In the genomic region with DNA sequence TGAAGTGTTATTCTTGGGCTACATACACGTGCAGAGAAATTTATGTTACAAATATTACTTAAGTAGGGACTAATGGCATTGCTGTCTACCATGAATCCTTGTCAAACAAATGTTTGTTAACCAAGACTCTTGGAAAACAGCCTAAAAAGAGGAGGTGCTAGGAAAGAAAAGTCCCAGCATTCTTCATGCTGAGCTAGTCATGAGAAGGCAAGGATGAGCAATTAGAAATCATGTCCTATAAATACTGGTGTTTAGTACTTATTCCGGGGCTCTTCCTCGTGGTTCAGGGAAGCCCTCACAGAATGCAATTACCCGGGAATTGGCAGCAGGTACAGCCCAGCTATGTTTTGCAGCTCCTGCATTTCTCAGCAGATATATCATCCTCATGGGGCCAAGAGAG, we compare ENCODE assay signal across 17 cellular contexts.
"Had no signal": no experiment of that assay in that cellular context is flagged by ENCODE, and none has a peak within 500 bp of the region (broad histone marks: within the 10 kb centered on the region; RNA-seq: fewer than 3 reads in every experiment).

No MANE protein-coding gene starts in this region.

- H2AFZ ChIP-seq: hepatocyte, parathyroid adenoma had no signal

- ATAC-seq: activated CD4-positive, CD25-positive, alpha-beta regulatory T cell treated with anti-CD3 and anti-CD28 coated beads, Interleukin-2, amount 50 U/mL, for 24 hours; mucosa of descending colon; naive thymus-derived CD8-positive, alpha-beta T cell; upper lobe of right lung had no signal

- H3K27me3 ChIP-seq: hepatocyte, left lung, neutrophil, upper lobe of right lung had no signal

- H3K4me1 ChIP-seq: left lung, parathyroid adenoma, upper lobe of right lung had no signal

- H3K9ac ChIP-seq: parathyroid adenoma had no signal

- DNase-seq: activated CD4-positive, alpha-beta T cell treated with anti-CD3 and anti-CD28 coated beads, Interleukin-2, amount 50 U/mL, for 48 hours; activated naive CD4-positive, alpha-beta T cell treated with anti-CD3 and anti-CD28 coated beads for 36 hours; central memory CD4-positive, alpha-beta T cell; cortex of kidney; effector memory CD4-positive, alpha-beta T cell; left lung; mucosa of descending colon; naive thymus-derived CD8-positive, alpha-beta T cell; stimulated activated CD4-positive, alpha-beta T cell treated with anti-CD3 and anti-CD28 coated beads, Interleukin-12 subunit alpha, Interleukin-12 subunit beta, amount 100 ng/mL, for 4 hours; stimulated activated CD4-positive, alpha-beta T cell treated with anti-CD3 and anti-CD28 coated beads, Interleukin-2, amount 100 ng/mL, for 24 hours; T-helper 9 cell; upper lobe of right lung had no signal

- H3K27ac ChIP-seq: hepatocyte, left lung, neutrophil, parathyroid adenoma, thoracic aorta, upper lobe of right lung had no signal

- H3K36me3 ChIP-seq: left lung, neutrophil, thoracic aorta, upper lobe of right lung had no signal

- H3K4me3 ChIP-seq: hepatocyte, left lung, mucosa of descending colon, thoracic aorta, upper lobe of right lung had no signal

- H3K9me3 ChIP-seq: left lung, mucosa of descending colon, neutrophil, thoracic aorta, upper lobe of right lung had no signal

- H3K4me2 ChIP-seq: hepatocyte had no signal
